6 cellular contexts compared by ENCODE assay signal in the genomic region with DNA sequence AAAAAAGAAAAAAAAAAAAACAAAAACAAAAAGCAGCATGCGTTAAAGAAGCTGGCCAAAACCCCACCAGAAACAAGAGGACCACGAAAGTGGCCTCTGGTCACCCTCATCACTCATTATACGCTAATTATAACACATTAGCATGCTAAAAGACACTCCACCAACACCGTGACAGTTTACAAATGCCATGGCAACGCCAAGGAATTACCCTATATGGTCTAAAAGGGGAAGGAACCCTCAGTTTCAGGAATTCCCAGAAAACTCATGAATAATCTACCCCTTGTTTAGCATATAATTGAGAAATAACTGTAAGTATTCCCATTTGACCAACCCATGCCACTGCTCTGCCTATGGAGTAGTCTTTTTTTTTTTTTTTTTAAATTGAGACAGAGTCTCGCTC.
"Had no signal": no experiment of that assay in that cellular context is flagged by ENCODE, and none has a peak within 500 bp of the region (broad histone marks: within the 10 kb centered on the region; RNA-seq: fewer than 3 reads in every experiment).

No MANE protein-coding gene starts in this region.

- H3K4me3 ChIP-seq: GM23248, K562 had no signal

- H2AFZ ChIP-seq: GM23248 had no signal

- ATAC-seq: K562 had no signal

- H3K27ac ChIP-seq: GM23248 had no signal

- DNase-seq: GM23248, H7, HCEC 1CT, IMR-90, KG1 had no signal
